ENCODE assay signal across 25 cellular contexts in genomic region chr2:160360089-160360757, GRCh38.
DNase-seq lines count a peak whose midpoint lies in the region; ATAC-seq and TF ChIP-seq lines count a peak whose summit lies in the region.
"Had no signal": no experiment of that assay in that cellular context is flagged by ENCODE, and none has a peak within 500 bp of the region (broad histone marks: within the 10 kb centered on the region; RNA-seq: fewer than 3 reads in every experiment).

No MANE protein-coding gene starts in this region.

- peaks cover 85% of the 10 kb centered on the region for H3K4me1 Mint-ChIP-seq in activated naive CD4-positive, alpha-beta T cell treated with anti-CD3 and anti-CD28 coated beads, Interleukin-2, amount 50 U/mL, for 24 hours
- peaks cover 58% of the 10 kb centered on the region for H3K4me1 Mint-ChIP-seq in activated naive CD4-positive, alpha-beta T cell treated with anti-CD3 and anti-CD28 coated beads for 36 hours (ENCODE audit: low read depth)
- H3K4me1 Mint-ChIP-seq in T-cell (peaks cover 71 to 85% (median 85%) of the 10 kb centered on the region in 3 donors), immature natural killer cell (peaks cover 78 to 95% of the 10 kb centered on the region in 2 donors), osteocyte (ENCODE audit: unreplicated experiment) (peaks cover 83% of the 10 kb centered on the region)

- no peaks in the 10 kb centered on the region for H3K9me2 ChIP-seq in PC-3 (replicated peaks; ENCODE audit: low read length)
- H3K9me2 ChIP-seq: SK-N-SH had no signal

- peaks cover 34% of the 10 kb centered on the region for H3K36me3 Mint-ChIP-seq in activated naive CD4-positive, alpha-beta T cell treated with anti-CD3 and anti-CD28 coated beads, Interleukin-2, amount 50 U/mL, for 24 hours
- H3K36me3 Mint-ChIP-seq in activated naive CD4-positive, alpha-beta T cell treated with anti-CD3 and anti-CD28 coated beads for 36 hours (ENCODE audit: low read depth), result peaks cover 30% of the 10 kb centered on the region
- peaks cover 45% of the 10 kb centered on the region for H3K36me3 Mint-ChIP-seq in T-cell
- H3K36me3 Mint-ChIP-seq in immature natural killer cell, result peaks cover 0 to 11% (median 9%) of the 10 kb centered on the region in 3 donors
- peaks cover 48% of the 10 kb centered on the region for H3K36me3 Mint-ChIP-seq in osteocyte (ENCODE audit: unreplicated experiment)

- H4K20me1 ChIP-seq in PC-3 (ENCODE audit: low read length), result no peaks in the 10 kb centered on the region

- H3K27me3 Mint-ChIP-seq in activated naive CD4-positive, alpha-beta T cell treated with anti-CD3 and anti-CD28 coated beads, Interleukin-2, amount 50 U/mL, for 24 hours, result no peaks in the 10 kb centered on the region
- no peaks in the 10 kb centered on the region for H3K27me3 Mint-ChIP-seq in activated naive CD4-positive, alpha-beta T cell treated with anti-CD3 and anti-CD28 coated beads for 36 hours (ENCODE audit: low read depth)
- H3K27me3 Mint-ChIP-seq in T-cell, result no peaks in the 10 kb centered on the region
- peaks cover 0 to 2% (median 0%) of the 10 kb centered on the region in 3 donors for H3K27me3 Mint-ChIP-seq in immature natural killer cell (ENCODE audit: low read depth in 3 of 3)
- no peaks in the 10 kb centered on the region for H3K27me3 Mint-ChIP-seq in osteocyte (ENCODE audit: unreplicated experiment)

- DNase-seq in activated naive CD4-positive, alpha-beta T cell treated with anti-CD3 and anti-CD28 coated beads for 36 hours, result no peak
- DNase-seq in T-cell, result no peak
- no peak for DNase-seq in immature natural killer cell
- no peak for DNase-seq in osteocyte (ENCODE audit: extremely low spot score, unreplicated experiment)
- DNase-seq in stimulated activated CD4-positive, alpha-beta T cell treated with anti-CD3 and anti-CD28 coated beads, Interleukin-2, amount 100 ng/mL, for 48 hours, result no peak
- DNase-seq in PC-3, result no peak
- DNase-seq: activated gamma-delta T cell; adrenal gland; AML-193; CD8-positive, alpha-beta T cell; DMS 273 treated with DMSO at 0.1 percent for 48 hours; dorsolateral prefrontal cortex; hippocampal formation; KG1; left colon; MG63; NCI-H2029; NCI-H526; right lobe of liver; SK-N-SH; tibial artery had no signal

- no peak for ATAC-seq in T-cell (replicated peaks in 1 of 4)
- ATAC-seq in PC-3, result no peak
- ATAC-seq in HG03354 (IDR thresholded peaks at IDR 0.05; ENCODE audit: poor library complexity, severe bottlenecking, unreplicated experiment), result no peak
- ATAC-seq: CD8-positive, alpha-beta T cell; gastroesophageal sphincter; left colon; right lobe of liver had no signal

- H3K36me3 ChIP-seq in PC-3 (ENCODE audit: low read depth, low read length), result peaks cover 7% of the 10 kb centered on the region; the same call in 1 of the 2 replicates
- H3K36me3 ChIP-seq: adrenal gland, gastroesophageal sphincter, right lobe of liver had no signal

- peaks cover 40% of the 10 kb centered on the region for H3K4me1 ChIP-seq in PC-3 (ENCODE audit: insufficient read depth, low read length)
- H3K4me1 ChIP-seq: right lobe of liver had no signal

- CTCF ChIA-PET in activated naive CD4-positive, alpha-beta T cell treated with anti-CD3 and anti-CD28 coated beads for 36 hours (lab: Charles Lee), result interaction anchor here (0.6 kb wide), 1 partner anchor 108 kb away, joined by 5 read pairs; no protein-coding TSS in a partner anchor
- CTCF ChIA-PET in T-cell (lab: Charles Lee), result interaction anchor here in 1 of 2 donors (1.2 kb wide), 1 partner anchor 558 kb away, joined by 3 read pairs; no protein-coding TSS in a partner anchor
- CTCF ChIA-PET in PC-3 (lab: Charles Lee), result no interaction called here

- intact Hi-C loops in activated naive CD4-positive, alpha-beta T cell treated with anti-CD3 and anti-CD28 coated beads for 36 hours (cut with micrococcal nuclease), result no loop called here
- intact Hi-C loops in PC-3 (cut with micrococcal nuclease), result no loop called here

- POLR2A ChIA-PET in T-cell (lab: Charles Lee), result interaction anchor here (0.6 kb wide), 3 partner anchors 9 to 18 kb away, joined by 3 to 4 read pairs (median 3); no protein-coding TSS in a partner anchor
- POLR2A ChIA-PET in PC-3 (lab: Charles Lee; ENCODE audit: unreplicated experiment), result interaction anchor here (0.6 kb wide), 1 partner anchor 26 kb away, joined by 5 read pairs; no protein-coding TSS in a partner anchor

- no peak overlapping the region for H3K4me3 ChIP-seq in PC-3 (ENCODE audit: low read length)
- H3K4me3 ChIP-seq: adrenal gland, dorsolateral prefrontal cortex, gastroesophageal sphincter, MG63, right lobe of liver, tibial artery had no signal

- H3K79me2 ChIP-seq in PC-3 (ENCODE audit: low read length), result peaks cover 84% of the 10 kb centered on the region

- H3K4me3 Mint-ChIP-seq in activated naive CD4-positive, alpha-beta T cell treated with anti-CD3 and anti-CD28 coated beads, Interleukin-2, amount 50 U/mL, for 24 hours, result no peak overlapping the region
- H3K4me3 Mint-ChIP-seq in activated naive CD4-positive, alpha-beta T cell treated with anti-CD3 and anti-CD28 coated beads for 36 hours, result no peak overlapping the region
- H3K4me3 Mint-ChIP-seq in T-cell (no peak overlapping the region), immature natural killer cell (no peak overlapping the region), osteocyte (ENCODE audit: unreplicated experiment) (no peak overlapping the region)
- H3K4me3 Mint-ChIP-seq: CD8-positive, alpha-beta T cell had no signal

- TF ChIP-seq CTCF in osteocyte (IDR thresholded peaks at IDR 0.05) (no peak), PC-3 (conservative IDR thresholded peaks at IDR 0.05; ENCODE audit: low read depth, low read length) (no peak)

- no peak overlapping the region for H3K9ac ChIP-seq in PC-3 (ENCODE audit: low read length)
- H3K9ac ChIP-seq: SK-N-SH had no signal

- H3K27ac Mint-ChIP-seq in activated naive CD4-positive, alpha-beta T cell treated with anti-CD3 and anti-CD28 coated beads, Interleukin-2, amount 50 U/mL, for 24 hours, result peak overlapping the region; percentile 56
- H3K27ac Mint-ChIP-seq in activated naive CD4-positive, alpha-beta T cell treated with anti-CD3 and anti-CD28 coated beads for 36 hours, result no peak overlapping the region
- H3K27ac Mint-ChIP-seq in T-cell (peak overlapping the region; percentile 15 to 23), immature natural killer cell (peak overlapping the region; percentile 38 to 86 (median 58)), osteocyte (ENCODE audit: unreplicated experiment) (peak overlapping the region; percentile 56)
- H3K27ac Mint-ChIP-seq: CD8-positive, alpha-beta T cell had no signal

- H2AFZ ChIP-seq in PC-3 (ENCODE audit: low read length), result no peak overlapping the region

- no TSS peak for BruUV-seq in PC-3 (replicated peaks; lab: Mats Ljungman, UMichigan)

- no peak overlapping the region for H3K4me2 ChIP-seq in PC-3 (ENCODE audit: low read length)
- H3K4me2 ChIP-seq: SK-N-SH had no signal

- no peaks in the 10 kb centered on the region for H3K9me3 Mint-ChIP-seq in activated naive CD4-positive, alpha-beta T cell treated with anti-CD3 and anti-CD28 coated beads, Interleukin-2, amount 50 U/mL, for 24 hours
- no peaks in the 10 kb centered on the region for H3K9me3 Mint-ChIP-seq in activated naive CD4-positive, alpha-beta T cell treated with anti-CD3 and anti-CD28 coated beads for 36 hours
- peaks cover 0 to 9% (median 0%) of the 10 kb centered on the region in 3 donors for H3K9me3 Mint-ChIP-seq in T-cell
- no peaks in the 10 kb centered on the region for H3K9me3 Mint-ChIP-seq in immature natural killer cell
- H3K9me3 Mint-ChIP-seq in osteocyte (ENCODE audit: unreplicated experiment), result no peaks in the 10 kb centered on the region

- no peaks in the 10 kb centered on the region for H3K9me3 ChIP-seq in PC-3 (ENCODE audit: low read length)
- H3K9me3 ChIP-seq: adrenal gland, gastroesophageal sphincter, MG63, right lobe of liver, SK-N-SH, tibial artery had no signal

- peaks cover 7% of the 10 kb centered on the region for H3F3A ChIP-seq in PC-3 (ENCODE audit: low read length, unreplicated experiment)

- no peaks in the 10 kb centered on the region for H3K27me3 ChIP-seq in PC-3 (ENCODE audit: low read length)
- H3K27me3 ChIP-seq: adrenal gland, dorsolateral prefrontal cortex, gastroesophageal sphincter, MG63, right lobe of liver, tibial artery had no signal

- no peak overlapping the region for H3K27ac ChIP-seq in PC-3 (ENCODE audit: low read length)
- H3K27ac ChIP-seq: adrenal gland, dorsolateral prefrontal cortex, gastroesophageal sphincter, HL-60, right lobe of liver, tibial artery had no signal
